21 cellular contexts compared by ENCODE assay signal in the genomic region with DNA sequence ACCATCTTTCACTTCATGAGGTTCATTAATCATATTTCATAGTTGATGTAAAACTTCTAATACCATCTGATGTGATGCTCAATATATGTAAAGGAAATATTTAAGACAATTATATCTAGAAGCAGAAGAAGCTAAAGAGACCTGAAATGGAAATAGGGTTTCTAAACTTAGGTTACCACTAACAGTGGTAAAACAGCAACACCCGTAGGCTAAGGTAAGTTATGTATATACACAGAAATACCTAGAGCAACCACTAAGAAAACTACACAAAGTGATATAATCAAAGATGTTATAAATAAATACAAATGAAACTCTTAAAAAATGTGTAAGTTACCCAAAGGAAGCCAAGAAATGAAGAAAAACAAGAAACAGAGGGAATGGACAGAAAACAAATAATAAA.
"Had no signal": no experiment of that assay in that cellular context is flagged by ENCODE, and none has a peak within 500 bp of the region (broad histone marks: within the 10 kb centered on the region; RNA-seq: fewer than 3 reads in every experiment).

No MANE protein-coding gene starts in this region.

- H3K4me3 Mint-ChIP-seq: activated CD4-positive, alpha-beta T cell treated with anti-CD3 and anti-CD28 coated beads for 36 hours; brain; nephron; T-helper 2 cell treated with Interferon-gamma antibody and Interleukin-4, amounts not matched to agents 5 μg/mL and 100 μg/mL, for 36 hours; WTC11 had no signal

- ATAC-seq: activated CD4-positive, alpha-beta T cell treated with anti-CD3 and anti-CD28 coated beads for 36 hours; gastrocnemius medialis; left lobe of liver; sciatic nerve; WTC11 had no signal

- H3K27ac ChIP-seq: coronary artery, gastrocnemius medialis, spleen, tibial artery had no signal

- H3K27me3 Mint-ChIP-seq: activated CD4-positive, alpha-beta T cell treated with anti-CD3 and anti-CD28 coated beads for 36 hours had no signal

- H3K4me1 Mint-ChIP-seq: nephron had no signal

- H3K4me3 ChIP-seq: coronary artery, gastrocnemius medialis, lung, spleen, tibial artery had no signal

- H3K9me3 ChIP-seq: gastrocnemius medialis, spleen, tibial artery had no signal

- H3K36me3 Mint-ChIP-seq: brain, WTC11 had no signal

- H3K27ac Mint-ChIP-seq: activated CD4-positive, alpha-beta T cell treated with anti-CD3 and anti-CD28 coated beads for 36 hours; nephron; T-helper 2 cell treated with Interferon-gamma antibody and Interleukin-4, amounts not matched to agents 5 μg/mL and 100 μg/mL, for 36 hours; WTC11 had no signal

- H3K9me3 Mint-ChIP-seq: brain; nephron; T-helper 2 cell treated with Interferon-gamma antibody and Interleukin-4, amounts not matched to agents 5 μg/mL and 100 μg/mL, for 36 hours; WTC11 had no signal

- DNase-seq: activated CD4-positive, alpha-beta T cell treated with anti-CD3 and anti-CD28 coated beads for 36 hours; activated CD4-positive, alpha-beta T cell treated with anti-CD3 and anti-CD28 coated beads, Interleukin-2, amount 50 U/mL, for 48 hours; activated naive CD4-positive, alpha-beta T cell; central memory CD4-positive, alpha-beta T cell; gastrocnemius medialis; head of caudate nucleus; kidney; midbrain; spleen; stimulated activated CD4-positive, alpha-beta T cell treated with anti-CD3 and anti-CD28 coated beads, Interleukin-4, amount 100 ng/mL, for 4 hours; stimulated activated naive CD4-positive, alpha-beta T cell; tibial artery had no signal

- H3K4me1 ChIP-seq: gastrocnemius medialis, spleen, tibial artery had no signal

- H3K27me3 ChIP-seq: gastrocnemius medialis, spleen, tibial artery had no signal

- FAIRE-seq: endometrium, kidney had no signal

- H3K36me3 ChIP-seq: gastrocnemius medialis, spleen, tibial artery had no signal
